Comparison of ENCODE assay signal across 12 cellular contexts in genomic region chr22:21725956-21726649, GRCh38.
"Had no signal": no experiment of that assay in that cellular context is flagged by ENCODE, and none has a peak within 500 bp of the region (broad histone marks: within the 10 kb centered on the region; RNA-seq: fewer than 3 reads in every experiment).

No MANE protein-coding gene starts in this region.

- H3K36me3 ChIP-seq: ascending aorta, gastrocnemius medialis, sigmoid colon, uterus had no signal

- H3K9me3 ChIP-seq: ascending aorta, gastrocnemius medialis, sigmoid colon, tibial nerve, uterus had no signal

- H3K4me3 ChIP-seq: ascending aorta, coronary artery, gastrocnemius medialis, sigmoid colon, tibial nerve, uterus had no signal

- H3K4me3 Mint-ChIP-seq: activated naive CD4-positive, alpha-beta T cell treated with anti-CD3 and anti-CD28 coated beads, Interleukin-2, amount 50 U/mL, for 24 hours; naive thymus-derived CD8-positive, alpha-beta T cell; T-helper 1 cell treated with Interleukin-12 subunit alpha and Interleukin-12 subunit beta and Interleukin-4 antibody, amounts not matched to agents 30 μg/mL and 1 μg/mL, for 36 hours had no signal

- H3K4me1 ChIP-seq: ascending aorta, sigmoid colon, tibial nerve, uterus had no signal

- H3K27me3 Mint-ChIP-seq: activated naive CD4-positive, alpha-beta T cell treated with anti-CD3 and anti-CD28 coated beads, Interleukin-2, amount 50 U/mL, for 24 hours had no signal

- H3K9me3 Mint-ChIP-seq: activated naive CD4-positive, alpha-beta T cell treated with anti-CD3 and anti-CD28 coated beads, Interleukin-2, amount 50 U/mL, for 24 hours; naive thymus-derived CD8-positive, alpha-beta T cell; T-helper 1 cell treated with Interleukin-12 subunit alpha and Interleukin-12 subunit beta and Interleukin-4 antibody, amounts not matched to agents 30 μg/mL and 1 μg/mL, for 36 hours had no signal

- H3K27me3 ChIP-seq: ascending aorta, gastrocnemius medialis, sigmoid colon, tibial nerve, uterus had no signal

- DNase-seq: activated CD4-positive, alpha-beta T cell treated with anti-CD3 and anti-CD28 coated beads for 1 hour; gastrocnemius medialis; kidney glomerular epithelial cell; sigmoid colon; substantia nigra; uterus had no signal

- ATAC-seq: gastrocnemius medialis had no signal

- H3K36me3 Mint-ChIP-seq: activated naive CD4-positive, alpha-beta T cell treated with anti-CD3 and anti-CD28 coated beads, Interleukin-2, amount 50 U/mL, for 24 hours; naive thymus-derived CD8-positive, alpha-beta T cell had no signal

- H3K27ac Mint-ChIP-seq: activated naive CD4-positive, alpha-beta T cell treated with anti-CD3 and anti-CD28 coated beads, Interleukin-2, amount 50 U/mL, for 24 hours; naive thymus-derived CD8-positive, alpha-beta T cell; T-helper 1 cell treated with Interleukin-12 subunit alpha and Interleukin-12 subunit beta and Interleukin-4 antibody, amounts not matched to agents 30 μg/mL and 1 μg/mL, for 36 hours had no signal
